In the genomic region with DNA sequence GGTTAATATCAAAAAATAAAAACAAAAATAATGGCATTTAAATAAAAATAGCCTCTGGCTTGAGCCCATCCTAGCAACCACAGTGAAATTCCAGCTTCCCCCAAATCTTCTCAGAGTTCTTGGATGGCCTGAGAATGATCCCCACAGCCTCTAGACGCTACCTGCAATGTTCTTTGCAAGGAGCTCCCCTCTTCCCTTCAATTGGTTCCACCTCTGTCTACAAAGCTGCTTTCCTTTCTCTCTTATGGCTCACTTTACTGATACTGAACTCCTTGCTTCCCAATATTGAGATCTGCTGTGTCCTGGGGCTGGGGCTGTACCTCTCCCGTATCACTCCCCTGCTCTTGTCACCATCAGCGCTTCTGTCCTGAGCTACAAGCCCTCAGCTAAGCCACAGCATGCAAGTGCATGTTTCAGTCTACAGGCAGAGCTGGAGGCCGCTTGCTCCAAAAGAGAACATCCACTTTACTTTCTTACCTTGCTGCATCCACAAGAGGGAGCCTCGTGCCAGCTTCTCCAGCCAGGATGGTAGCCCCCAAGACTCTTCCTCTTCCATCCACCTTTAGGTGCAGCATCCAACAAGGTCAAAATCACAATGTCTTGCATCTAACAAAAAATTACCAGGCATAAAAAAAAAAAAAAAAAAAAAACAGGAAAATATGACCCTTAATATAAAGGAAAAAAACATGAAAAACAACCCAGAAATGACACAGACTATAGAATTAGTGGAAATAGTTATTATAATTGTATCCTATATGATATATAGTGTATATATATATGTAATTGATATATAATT, we compare ENCODE assay signal across 8 cellular contexts. TPM values are rescaled to one million over a fixed set of nuclear protein-coding genes. Genes with fewer than 3 reads are reported as not detected.
A peak's percentile ranks its signal among the peaks of the same experiment; 100 is the strongest.
DNase-seq lines count a peak whose midpoint lies in the region; ATAC-seq and TF ChIP-seq lines count a peak whose summit lies in the region.

No MANE protein-coding gene starts in this region.

- intact Hi-C loops in Right ventricle myocardium inferior (cut with DNase I), result loop anchor here (5.0 kb wide), 1 partner anchor 39 kb away; no protein-coding TSS in a partner anchor
- intact Hi-C loops in gastrocnemius medialis (cut with DNase I; ENCODE audit: low total_unique reads), result no loop called here

- peak; percentile 76 to 78 for DNase-seq in cardiac muscle cell (ENCODE audit: low read depth in 1 of 2, low spot score in 1 of 2)
- DNase-seq in Right ventricle myocardium inferior (ENCODE audit: missing footprints), result no peak
- DNase-seq in NCI-H1092 (lab: John Stamatoyannopoulos, UW), result peak; percentile 40
- peak; percentile 72 for DNase-seq in SW480 (ENCODE audit: low spot score)
- peak; percentile 55 for DNase-seq in fibroblast of the conjunctiva (ENCODE audit: low read depth)
- no peak for DNase-seq in gastrocnemius medialis
- DNase-seq in epidermal melanocyte (ENCODE audit: insufficient read length, low spot score), result no peak

- no peaks in the 10 kb centered on the region for H3K4me1 ChIP-seq in cardiac muscle cell (ENCODE audit: low read depth)
- no peaks in the 10 kb centered on the region for H3K4me1 ChIP-seq in gastrocnemius medialis

- H3K27me3 ChIP-seq in cardiac muscle cell, result no peaks in the 10 kb centered on the region
- no peaks in the 10 kb centered on the region for H3K27me3 ChIP-seq in gastrocnemius medialis

- TF ChIP-seq CTCF in cardiac muscle cell (IDR thresholded peaks at IDR 0.05; ENCODE audit: low read depth, low read length) (peak; percentile 76), gastrocnemius medialis (IDR thresholded peaks at IDR 0.05 in 4 of 5, conservative IDR thresholded peaks at IDR 0.05 in 1 of 5) (peak in 3 of 5 experiments; percentile 18 to 46 (median 33))

- ATAC-seq in Right ventricle myocardium inferior, result no peak
- peak in 1 of 2 donors; percentile 44 for ATAC-seq in gastrocnemius medialis
- ATAC-seq in HG03565 (IDR thresholded peaks at IDR 0.05; ENCODE audit: unreplicated experiment), result no peak

- H3K27ac ChIP-seq in cardiac muscle cell (no peak overlapping the region), gastrocnemius medialis (no peak overlapping the region)

- H3K36me3 ChIP-seq in cardiac muscle cell (no peaks in the 10 kb centered on the region), gastrocnemius medialis (no peaks in the 10 kb centered on the region)

- H3K4me3 ChIP-seq in cardiac muscle cell (no peak overlapping the region), gastrocnemius medialis (no peak overlapping the region)

- TF ChIP-seq POLR2A in gastrocnemius medialis (IDR thresholded peaks at IDR 0.05), result no peak

- in situ Hi-C loops in gastrocnemius medialis (cut with MboI; ENCODE audit: low sequenced_read_pairs in 4 of 4), result no loop called here

- H3K9me3 ChIP-seq in cardiac muscle cell (ENCODE audit: low read depth) (no peaks in the 10 kb centered on the region), gastrocnemius medialis (no peaks in the 10 kb centered on the region)

RNA-seq across cellular contexts. Expression of gene PRSS3, which starts 57.4 kb away (rescaled TPM):
- total RNA-seq in cardiac muscle cell (not detected in 2 replicates), Right ventricle myocardium inferior (not detected), gastrocnemius medialis (under 1 TPM in 1 of 4 donors, not detected in 3; 0.46 TPM)
- polyA plus RNA-seq in cardiac muscle cell, result 0.24 TPM in 1 of 2 replicates, not detected in the other

Comparison
In these comparisons a context has a peak if more than half of its experiments do, and no peak if none do; other contexts are left out.
1. DNase-seq: peak in cardiac muscle cell (2 of 2), NCI-H1092 (single experiment), SW480 (single experiment) and fibroblast of the conjunctiva (single experiment); none in Right ventricle myocardium inferior (single experiment), gastrocnemius medialis (0 of 2) and epidermal melanocyte (single experiment).